11 cellular contexts compared by ENCODE assay signal in the genomic region with DNA sequence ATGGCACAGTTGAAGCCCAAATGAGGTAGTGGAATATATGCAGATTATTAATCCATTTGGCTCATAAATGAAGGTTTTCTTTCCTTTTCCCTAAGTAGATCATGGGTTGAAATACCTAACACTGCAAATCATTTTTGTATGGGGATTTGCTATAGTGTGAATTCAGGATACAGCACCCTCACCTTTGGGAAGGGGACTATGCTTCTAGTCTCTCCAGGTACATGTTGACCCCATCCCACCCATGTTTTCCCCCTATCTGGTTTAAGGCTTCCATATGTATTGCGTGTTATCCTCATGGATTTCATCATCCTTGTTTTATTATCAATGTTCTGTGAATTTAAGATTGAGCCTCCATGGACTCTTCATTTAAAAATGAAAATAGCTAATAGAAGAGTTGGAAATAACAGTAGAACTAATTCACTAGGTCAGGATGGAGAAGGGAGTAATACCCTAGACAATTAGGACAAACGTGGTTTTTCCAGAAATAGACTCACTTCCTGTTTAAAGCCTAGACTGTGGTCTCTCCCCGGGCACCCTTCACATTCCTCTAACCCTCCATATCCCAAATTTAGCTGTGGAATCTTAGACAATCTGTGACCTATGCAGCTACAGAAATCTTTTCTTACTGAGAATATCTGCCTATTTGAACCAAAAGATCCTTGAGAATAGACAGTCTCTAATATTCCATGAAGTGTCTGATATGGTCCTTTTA. TPM values are rescaled to one million over a fixed set of nuclear protein-coding genes. Genes with fewer than 3 reads are reported as not detected.
DNase-seq lines count a peak whose midpoint lies in the region; ATAC-seq and TF ChIP-seq lines count a peak whose summit lies in the region.
"Had no signal": no experiment of that assay in that cellular context is flagged by ENCODE, and none has a peak within 500 bp of the region (broad histone marks: within the 10 kb centered on the region; RNA-seq: fewer than 3 reads in every experiment).

No MANE protein-coding gene starts in this region.

- 25% methylated on average over 3 of the region's 3 CpGs for WGBS in SK-N-SH (ENCODE audit: low lambda C conversion rate)
- 0% methylated on average over 1 of the region's 3 CpGs; no CpG with 5 or more reads in 1 of the 2 experiments for WGBS in IMR-90 (ENCODE audit: extremely low coverage in 2 of 2, insufficient read length in 1 of 2), 2 experiments

- POLR2A ChIA-PET in SK-N-SH (lab: Yijun Ruan, JAX), result no interaction called here
- POLR2A ChIA-PET in IMR-90 (lab: Charles Lee; ENCODE audit: unreplicated experiment), result no interaction called here

- H3K9me3 Mint-ChIP-seq in osteocyte (ENCODE audit: unreplicated experiment), result no peaks in the 10 kb centered on the region

- H3K9me1 ChIP-seq in IMR-90 (ENCODE audit: insufficient read depth, low read length), result peaks cover 8% of the 10 kb centered on the region; the same call in 1 of the 2 replicates

- H3K56ac ChIP-seq in IMR-90 (ENCODE audit: extremely low read depth, insufficient read depth, low read length), result no peak overlapping the region

- peak overlapping the region; percentile 9 to 83; a peak in 2 of 4 replicates for H4K8ac ChIP-seq in IMR-90 (ENCODE audit: low read depth in 2 of 2, low read length in 2 of 2)

- TF ChIP-seq POLR2A in IMR-90 (IDR thresholded peaks at IDR 0.05; ENCODE audit: low read depth, low read length), result no peak

- H3K4me3 ChIP-seq in SK-N-SH (ENCODE audit: low read depth in 2 of 2, low read length in 1 of 2), result no peak overlapping the region
- no peak overlapping the region for H3K4me3 ChIP-seq in IMR-90 (ENCODE audit: insufficient read depth, low read depth, low read length)

- H2AFZ ChIP-seq in SK-N-SH (ENCODE audit: low read depth) (no peak overlapping the region; the same call in 1 of the 2 replicates), IMR-90 (replicated peaks; ENCODE audit: low read length, poor library complexity) (no peak overlapping the region)

- peaks cover 0 to 22% of the 10 kb centered on the region in 2 experiments; a peak in 3 of 4 replicates for H3K4me1 ChIP-seq in SK-N-SH (ENCODE audit: control insufficient read depth in 1 of 2, insufficient read depth in 2 of 2, low read depth in 1 of 2, low read length in 1 of 2)
- peaks cover 7% of the 10 kb centered on the region for H3K4me1 ChIP-seq in IMR-90 (ENCODE audit: control insufficient read depth, insufficient read depth, low read length)

- peak overlapping the region; percentile 97 for H2BK20ac ChIP-seq in IMR-90 (ENCODE audit: low read depth, low read length)

- H3K23ac ChIP-seq in IMR-90 (ENCODE audit: low read depth, low read length), result peak overlapping the region; percentile 95; the same call in 1 of the 2 replicates

- BruUV-seq in IMR-90 (replicated peaks; lab: Mats Ljungman, UMichigan), result no TSS peak

- H3K36me3 ChIP-seq in SK-N-SH (replicated peaks in 1 of 2; ENCODE audit: control insufficient read depth in 1 of 2, insufficient read depth in 2 of 2, low read length in 1 of 2) (no peaks in the 10 kb centered on the region), IMR-90 (ENCODE audit: control insufficient read depth, insufficient read depth, low read length) (no peaks in the 10 kb centered on the region)

- H3K9me2 ChIP-seq in SK-N-SH, result no peaks in the 10 kb centered on the region

- H2AK5ac ChIP-seq in IMR-90 (ENCODE audit: low read depth, low read length), result peak overlapping the region; percentile 63; the same call in 1 of the 2 replicates

- H3K27ac Mint-ChIP-seq in osteocyte (ENCODE audit: unreplicated experiment), result peak overlapping the region; percentile 87

- H2BK5ac ChIP-seq in IMR-90 (ENCODE audit: low read depth, low read length, poor library complexity, severe bottlenecking), result no peak overlapping the region

- CTCF ChIA-PET in SK-N-SH (lab: Yijun Ruan, JAX), result interaction anchor here (2.1 to 3.2 kb wide), 3 partner anchors 24 to 321 kb away, joined by 7 to 15 read pairs (median 12); no protein-coding TSS in a partner anchor
- CTCF ChIA-PET in IMR-90 (lab: Yijun Ruan, JAX), result interaction anchor here (1.1 to 2.1 kb wide), 2 partner anchors 10 to 12 kb away, joined by 3 to 5 read pairs; no protein-coding TSS in a partner anchor

- no peak overlapping the region for H3K9ac ChIP-seq in SK-N-SH
- no peak overlapping the region for H3K9ac ChIP-seq in IMR-90 (ENCODE audit: low read depth, low read length)

- peak overlapping the region; percentile 97 for H3K14ac ChIP-seq in IMR-90 (replicated peaks; ENCODE audit: low read depth, low read length)

- dilution Hi-C loops in IMR-90 (cut with HindIII; ENCODE audit: low sequenced_read_pairs, unreplicated experiment), result no loop called here

- ATAC-seq in SK-N-SH treated with all-trans-retinoic acid at 6 μM for 48 hours, result no peak
- ATAC-seq in IMR-90 (ENCODE audit: low read depth), result 0 out of 2 replicates have a peak, but pooled peaks have one; percentile 6
- ATAC-seq in HG02610 (IDR thresholded peaks at IDR 0.05; ENCODE audit: unreplicated experiment), result no peak

- no peak for TF ChIP-seq RAD21 in SK-N-SH (IDR thresholded peaks at IDR 0.05; ENCODE audit: low read length)
- TF ChIP-seq RAD21 in IMR-90 (IDR thresholded peaks at IDR 0.05; ENCODE audit: low read length), result no peak

- peaks cover 30% of the 10 kb centered on the region for H3K4me1 Mint-ChIP-seq in osteocyte (ENCODE audit: unreplicated experiment)

- in situ Hi-C loops in IMR-90 (cut with MboI; ENCODE audit: low sequenced_read_pairs), result loop anchor here (25.0 kb wide), 1 partner anchor 780 kb away; a partner anchor contains a TSS

- no peaks in the 10 kb centered on the region for H3K79me2 ChIP-seq in SK-N-SH (ENCODE audit: insufficient read depth)

- H3K4me3 Mint-ChIP-seq in osteocyte (ENCODE audit: unreplicated experiment), result no peak overlapping the region

- H3K9me3 ChIP-seq in SK-N-SH, result no peaks in the 10 kb centered on the region
- no peaks in the 10 kb centered on the region for H3K9me3 ChIP-seq in IMR-90 (ENCODE audit: control insufficient read depth, insufficient read depth, low read length)

- DNase-seq in SK-N-SH, result no peak
- DNase-seq in IMR-90, result peak; percentile 49
- DNase-seq in astrocyte of the hippocampus (ENCODE audit: low read depth, low spot score), result peak; percentile 54
- no peak for DNase-seq in osteocyte (ENCODE audit: extremely low spot score, unreplicated experiment)
- no peak for DNase-seq in stimulated activated CD4-positive, alpha-beta T cell treated with anti-CD3 and anti-CD28 coated beads, Interleukin-1b, Interleukin-23, amount 100 ng/mL, for 48 hours
- DNase-seq in OCI-M1 (lab: John Stamatoyannopoulos, UW), result no peak
- DNase-seq: 8988T, NCI-H187 treated with DMSO at 0.1 percent for 48 hours, nucleus accumbens had no signal

- no peak for TF ChIP-seq EP300 in SK-N-SH (IDR thresholded peaks at IDR 0.05; ENCODE audit: borderline replicate concordance in 1 of 2, low read depth in 1 of 2, low read length in 1 of 2)

- no peaks in the 10 kb centered on the region for H3K36me3 Mint-ChIP-seq in osteocyte (ENCODE audit: unreplicated experiment)

- intact Hi-C loops in IMR-90 (cut with micrococcal nuclease), result loop anchor here (10.0 kb wide), 1 partner anchor 338 kb away; no protein-coding TSS in a partner anchor

- H4K5ac ChIP-seq in IMR-90 (ENCODE audit: low read depth, low read length), result peak overlapping the region; percentile 59; the same call in 1 of the 2 replicates

- peak overlapping the region; percentile 77; the same call in 1 of the 2 replicates for H3K18ac ChIP-seq in IMR-90 (ENCODE audit: low read depth, low read length)

- peak overlapping the region; percentile 85 for H3K4ac ChIP-seq in IMR-90 (ENCODE audit: low read depth, low read length)

- TF ChIP-seq CTCF in SK-N-SH (IDR thresholded peaks at IDR 0.05) (no peak), IMR-90 (conservative IDR thresholded peaks at IDR 0.05; ENCODE audit: low read depth, low read length) (no peak), osteocyte (IDR thresholded peaks at IDR 0.05) (no peak)

- H3K27me3 ChIP-seq in SK-N-SH (ENCODE audit: insufficient read depth), result no peaks in the 10 kb centered on the region; the same call in 1 of the 2 replicates
- H3K27me3 ChIP-seq in IMR-90 (ENCODE audit: control insufficient read depth, insufficient read depth, low read length), result no peaks in the 10 kb centered on the region

- H4K20me1 ChIP-seq in SK-N-SH (ENCODE audit: insufficient read depth) (no peaks in the 10 kb centered on the region), IMR-90 (ENCODE audit: insufficient read depth, low read length) (no peaks in the 10 kb centered on the region)

- peak overlapping the region; percentile 94 for H2BK120ac ChIP-seq in IMR-90 (ENCODE audit: low read depth, low read length)

- no peaks in the 10 kb centered on the region for H3K79me1 ChIP-seq in IMR-90 (ENCODE audit: low read depth in 1 of 2, low read length in 2 of 2)

- H3K4me2 ChIP-seq in SK-N-SH (peak overlapping the region; percentile 16; the same call in 1 of the 2 replicates), IMR-90 (ENCODE audit: low read depth, low read length) (peak overlapping the region; percentile 22; the same call in 1 of the 2 replicates)

- no peaks in the 10 kb centered on the region for H3K27me3 Mint-ChIP-seq in osteocyte (ENCODE audit: unreplicated experiment)

- H3K27ac ChIP-seq in SK-N-SH (ENCODE audit: low read depth in 2 of 2, low read length in 1 of 2) (peak overlapping the region in 1 of 2 experiments; percentile 32; a peak in 2 of 4 replicates), IMR-90 (ENCODE audit: insufficient read depth, low read length) (no peak overlapping the region)

- peak overlapping the region; percentile 87; the same call in 1 of the 3 replicates for H2BK15ac ChIP-seq in IMR-90 (ENCODE audit: low read depth, low read length)

- peak overlapping the region; percentile 70; the same call in 1 of the 2 replicates for H4K91ac ChIP-seq in IMR-90 (ENCODE audit: insufficient read depth, low read depth, low read length)

- H2AK9ac ChIP-seq in IMR-90 (replicated peaks; ENCODE audit: low read depth, low read length, poor library complexity), result no peak overlapping the region

- peaks cover 5% of the 10 kb centered on the region for H3F3A ChIP-seq in SK-N-SH (replicated peaks; ENCODE audit: insufficient read depth)

TF ChIP-seq in SK-N-SH, 30 proteins besides CTCF, POLR2A, EP300 and RAD21 (continues in another document):
- TF ChIP-seq POLR2AphosphoS5 (IDR thresholded peaks at IDR 0.05; ENCODE audit: low read depth, low read length) (no peak), NRF1 (IDR thresholded peaks at IDR 0.05; ENCODE audit: low read depth, low read length) (no peak)

TF ChIP-seq in IMR-90, 13 proteins besides CTCF, POLR2A, EP300 and RAD21:
- no peak for TF ChIP-seq RFX5 (IDR thresholded peaks at IDR 0.05; ENCODE audit: low read depth, low read length)
- peak; percentile 69 for TF ChIP-seq CEBPB (IDR thresholded peaks at IDR 0.05; ENCODE audit: low read depth, low read length)

RNA-seq across cellular contexts. Expression of a gene that starts 56.5 kb away (rescaled TPM):
- polyA plus RNA-seq in SK-N-SH (2012; rRNA removed) (406 and 478 TPM in 2 replicates), IMR-90 (2012; rRNA removed) (448 and 496 TPM in 2 replicates)
- polyA plus RNA-seq in SK-N-SH (2012; cell fraction: cytosol; rRNA removed), result 402 and 422 TPM in 2 replicates
- 149 and 190 TPM in 2 replicates for polyA plus RNA-seq in SK-N-SH (2012; cell fraction: nucleus; rRNA removed)
- total RNA-seq in IMR-90 (2012; rRNA removed) (396 and 449 TPM in 2 replicates), osteocyte (220 and 223 TPM in 2 replicates)
- polyA plus RNA-seq in IMR-90 (2012; cell fraction: cytosol; rRNA removed), result 412 and 479 TPM in 2 replicates
- 92.7 and 197 TPM in 2 replicates for polyA plus RNA-seq in IMR-90 (2012; cell fraction: nucleus; rRNA removed; ENCODE audit: low replicate concordance)

Comparison
In these comparisons a context has a peak if more than half of its experiments do, and no peak if none do; other contexts are left out.
1. DNase-seq: peak in IMR-90 (single experiment) and astrocyte of the hippocampus (single experiment); none in SK-N-SH (single experiment), osteocyte (single experiment), stimulated activated CD4-positive, alpha-beta T cell treated with anti-CD3 and anti-CD28 coated beads, Interleukin-1b, Interleukin-23, amount 100 ng/mL, for 48 hours (single experiment) and OCI-M1 (single experiment).